Comparison of ENCODE assay signal across 1 cellular context in genomic region chr5:172564187-172564586, GRCh38.
TF ChIP-seq lines count a peak whose summit lies in the region.

No MANE protein-coding gene starts in this region.

TF ChIP-seq in HepG2, 621 proteins besides CTCF, POLR2A, EP300 and RAD21 (continued from another document and continues in another):
- no peak for TF ChIP-seq SYNCRIP (IDR thresholded peaks at IDR 0.05; ENCODE audit: insufficient read depth, low read depth, low read length)
- 0 out of 2 replicates have a peak, but pooled peaks have one; percentile 25 for TF ChIP-seq TOPORS (CRISPR knock-in tag; IDR thresholded peaks at IDR 0.05)
- no peak for TF ChIP-seq NCOA5 (CRISPR knock-in tag; IDR thresholded peaks at IDR 0.05)
- TF ChIP-seq ZZZ3 (CRISPR knock-in tag; IDR thresholded peaks at IDR 0.05; ENCODE audit: borderline replicate concordance), result no peak
- TF ChIP-seq, protein P1, sequence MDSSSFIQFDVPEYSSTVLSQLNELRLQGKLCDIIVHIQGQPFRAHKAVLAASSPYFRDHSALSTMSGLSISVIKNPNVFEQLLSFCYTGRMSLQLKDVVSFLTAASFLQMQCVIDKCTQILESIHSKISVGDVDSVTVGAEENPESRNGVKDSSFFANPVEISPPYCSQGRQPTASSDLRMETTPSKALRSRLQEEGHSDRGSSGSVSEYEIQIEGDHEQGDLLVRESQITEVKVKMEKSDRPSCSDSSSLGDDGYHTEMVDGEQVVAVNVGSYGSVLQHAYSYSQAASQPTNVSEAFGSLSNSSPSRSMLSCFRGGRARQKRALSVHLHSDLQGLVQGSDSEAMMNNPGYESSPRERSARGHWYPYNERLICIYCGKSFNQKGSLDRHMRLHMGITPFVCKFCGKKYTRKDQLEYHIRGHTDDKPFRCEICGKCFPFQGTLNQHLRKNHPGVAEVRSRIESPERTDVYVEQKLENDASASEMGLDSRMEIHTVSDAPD (CRISPR knock-in tag; IDR thresholded peaks at IDR 0.05), result peak; percentile 97
- TF ChIP-seq, protein P2, sequence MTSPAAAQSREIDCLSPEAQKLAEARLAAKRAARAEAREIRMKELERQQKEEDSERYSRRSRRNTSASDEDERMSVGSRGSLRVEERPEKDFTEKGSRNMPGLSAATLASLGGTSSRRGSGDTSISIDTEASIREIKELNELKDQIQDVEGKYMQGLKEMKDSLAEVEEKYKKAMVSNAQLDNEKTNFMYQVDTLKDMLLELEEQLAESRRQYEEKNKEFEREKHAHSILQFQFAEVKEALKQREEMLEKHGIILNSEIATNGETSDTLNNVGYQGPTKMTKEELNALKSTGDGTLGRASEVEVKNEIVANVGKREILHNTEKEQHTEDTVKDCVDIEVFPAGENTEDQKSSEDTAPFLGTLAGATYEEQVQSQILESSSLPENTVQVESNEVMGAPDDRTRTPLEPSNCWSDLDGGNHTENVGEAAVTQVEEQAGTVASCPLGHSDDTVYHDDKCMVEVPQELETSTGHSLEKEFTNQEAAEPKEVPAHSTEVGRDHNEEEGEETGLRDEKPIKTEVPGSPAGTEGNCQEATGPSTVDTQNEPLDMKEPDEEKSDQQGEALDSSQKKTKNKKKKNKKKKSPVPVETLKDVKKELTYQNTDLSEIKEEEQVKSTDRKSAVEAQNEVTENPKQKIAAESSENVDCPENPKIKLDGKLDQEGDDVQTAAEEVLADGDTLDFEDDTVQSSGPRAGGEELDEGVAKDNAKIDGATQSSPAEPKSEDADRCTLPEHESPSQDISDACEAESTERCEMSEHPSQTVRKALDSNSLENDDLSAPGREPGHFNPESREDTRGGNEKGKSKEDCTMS (CRISPR knock-in tag; conservative IDR thresholded peaks at IDR 0.05), result no peak
- TF ChIP-seq GTF3A (CRISPR knock-in tag; conservative IDR thresholded peaks at IDR 0.05), result no peak
- no peak for TF ChIP-seq TAF15 (IDR thresholded peaks at IDR 0.05; ENCODE audit: low read depth, low read length, poor library complexity, severe bottlenecking)
- TF ChIP-seq SNAPC5 (CRISPR knock-in tag; IDR thresholded peaks at IDR 0.05; ENCODE audit: borderline replicate concordance), result no peak
- TF ChIP-seq TAF1 (CRISPR knock-in tag; IDR thresholded peaks at IDR 0.05), result no peak
- TF ChIP-seq, protein P3, sequence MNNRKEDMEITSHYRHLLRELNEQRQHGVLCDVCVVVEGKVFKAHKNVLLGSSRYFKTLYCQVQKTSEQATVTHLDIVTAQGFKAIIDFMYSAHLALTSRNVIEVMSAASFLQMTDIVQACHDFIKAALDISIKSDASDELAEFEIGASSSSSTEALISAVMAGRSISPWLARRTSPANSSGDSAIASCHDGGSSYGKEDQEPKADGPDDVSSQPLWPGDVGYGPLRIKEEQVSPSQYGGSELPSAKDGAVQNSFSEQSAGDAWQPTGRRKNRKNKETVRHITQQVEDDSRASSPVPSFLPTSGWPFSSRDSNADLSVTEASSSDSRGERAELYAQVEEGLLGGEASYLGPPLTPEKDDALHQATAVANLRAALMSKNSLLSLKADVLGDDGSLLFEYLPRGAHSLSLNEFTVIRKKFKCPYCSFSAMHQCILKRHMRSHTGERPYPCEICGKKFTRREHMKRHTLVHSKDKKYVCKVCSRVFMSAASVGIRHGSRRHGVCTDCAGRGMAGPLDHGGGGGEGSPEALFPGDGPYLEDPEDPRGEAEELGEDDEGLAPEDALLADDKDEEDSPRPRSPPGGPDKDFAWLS (CRISPR knock-in tag; IDR thresholded peaks at IDR 0.05; ENCODE audit: borderline replicate concordance), result no peak
- TF ChIP-seq AKAP8 (CRISPR knock-in tag; IDR thresholded peaks at IDR 0.05), result no peak
- TF ChIP-seq MLXIP (CRISPR knock-in tag; IDR thresholded peaks at IDR 0.05; ENCODE audit: borderline replicate concordance), result no peak
- TF ChIP-seq ZBTB10 (CRISPR knock-in tag; IDR thresholded peaks at IDR 0.05; ENCODE audit: borderline replicate concordance), result no peak
- no peak for TF ChIP-seq ZNF841 (CRISPR knock-in tag; IDR thresholded peaks at IDR 0.05; ENCODE audit: borderline replicate concordance)
- TF ChIP-seq FOXK1 (CRISPR knock-in tag; IDR thresholded peaks at IDR 0.05; ENCODE audit: borderline replicate concordance, low read depth), result peak; percentile 50; the same call in 1 of the 2 replicates
- TF ChIP-seq ZSCAN25 (CRISPR knock-in tag; IDR thresholded peaks at IDR 0.05), result 0 out of 2 replicates have a peak, but pooled peaks have one; percentile 52
- no peak for TF ChIP-seq DNMT3B (CRISPR knock-in tag; conservative IDR thresholded peaks at IDR 0.05)
- no peak for TF ChIP-seq CHD2 (IDR thresholded peaks at IDR 0.05; ENCODE audit: low read depth, low read length)
- TF ChIP-seq THAP11 (CRISPR knock-in tag; IDR thresholded peaks at IDR 0.05), result peak; percentile 62; the same call in 1 of the 2 replicates
- peak; percentile 20; the same call in 1 of the 2 replicates for TF ChIP-seq NFKB2 (CRISPR knock-in tag; IDR thresholded peaks at IDR 0.05; ENCODE audit: borderline replicate concordance)
- TF ChIP-seq ZSCAN30 (CRISPR knock-in tag; IDR thresholded peaks at IDR 0.05), result no peak
- TF ChIP-seq ZFYVE20 (CRISPR knock-in tag; IDR thresholded peaks at IDR 0.05; ENCODE audit: borderline replicate concordance, low read depth), result no peak
- TF ChIP-seq TMF1 (CRISPR knock-in tag; IDR thresholded peaks at IDR 0.05; ENCODE audit: low read depth), result no peak
- no peak for TF ChIP-seq CHD4 (IDR thresholded peaks at IDR 0.05; ENCODE audit: borderline replicate concordance, low read length)
- no peak for TF ChIP-seq ETV6 (CRISPR knock-in tag; conservative IDR thresholded peaks at IDR 0.05)
- no peak for TF ChIP-seq ZSCAN5A (CRISPR knock-in tag; IDR thresholded peaks at IDR 0.05; ENCODE audit: borderline replicate concordance)
- TF ChIP-seq MBNL3 (CRISPR knock-in tag; conservative IDR thresholded peaks at IDR 0.05), result no peak
- TF ChIP-seq, protein P4, sequence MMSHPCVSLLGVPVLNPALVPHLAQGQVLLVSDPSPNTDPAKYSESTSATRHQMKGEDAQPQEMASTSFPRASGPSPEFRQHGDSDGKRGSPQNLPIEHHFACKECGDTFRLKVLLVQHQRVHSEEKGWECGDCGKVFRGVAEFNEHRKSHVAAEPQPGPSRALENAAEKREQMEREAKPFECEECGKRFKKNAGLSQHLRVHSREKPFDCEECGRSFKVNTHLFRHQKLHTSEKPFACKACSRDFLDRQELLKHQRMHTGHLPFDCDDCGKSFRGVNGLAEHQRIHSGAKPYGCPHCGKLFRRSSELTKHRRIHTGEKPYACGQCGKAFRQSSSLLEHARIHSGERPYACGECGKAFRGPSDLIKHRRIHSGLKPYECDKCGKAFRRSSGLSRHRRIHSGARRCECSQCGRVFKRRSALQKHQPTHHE (CRISPR knock-in tag; IDR thresholded peaks at IDR 0.05; ENCODE audit: borderline replicate concordance), result no peak
- peak; percentile 89 for TF ChIP-seq ZNF205 (CRISPR knock-in tag; IDR thresholded peaks at IDR 0.05)
- no peak for TF ChIP-seq NONO (IDR thresholded peaks at IDR 0.05)
- peak; percentile 71; the same call in 1 of the 2 replicates for TF ChIP-seq NONO (CRISPR knock-in tag; conservative IDR thresholded peaks at IDR 0.05)
- no peak for TF ChIP-seq ZNF496 (CRISPR knock-in tag; IDR thresholded peaks at IDR 0.05; ENCODE audit: insufficient replicate concordance)
- TF ChIP-seq SNAI1 (CRISPR knock-in tag; IDR thresholded peaks at IDR 0.05; ENCODE audit: borderline replicate concordance), result no peak
- TF ChIP-seq ARID2 (CRISPR knock-in tag; IDR thresholded peaks at IDR 0.05; ENCODE audit: borderline replicate concordance), result no peak
- no peak for TF ChIP-seq ZNF878 (CRISPR knock-in tag; IDR thresholded peaks at IDR 0.05)
- peak; percentile 74 for TF ChIP-seq ZNF143 (CRISPR knock-in tag; IDR thresholded peaks at IDR 0.05)
- TF ChIP-seq, protein P5, sequence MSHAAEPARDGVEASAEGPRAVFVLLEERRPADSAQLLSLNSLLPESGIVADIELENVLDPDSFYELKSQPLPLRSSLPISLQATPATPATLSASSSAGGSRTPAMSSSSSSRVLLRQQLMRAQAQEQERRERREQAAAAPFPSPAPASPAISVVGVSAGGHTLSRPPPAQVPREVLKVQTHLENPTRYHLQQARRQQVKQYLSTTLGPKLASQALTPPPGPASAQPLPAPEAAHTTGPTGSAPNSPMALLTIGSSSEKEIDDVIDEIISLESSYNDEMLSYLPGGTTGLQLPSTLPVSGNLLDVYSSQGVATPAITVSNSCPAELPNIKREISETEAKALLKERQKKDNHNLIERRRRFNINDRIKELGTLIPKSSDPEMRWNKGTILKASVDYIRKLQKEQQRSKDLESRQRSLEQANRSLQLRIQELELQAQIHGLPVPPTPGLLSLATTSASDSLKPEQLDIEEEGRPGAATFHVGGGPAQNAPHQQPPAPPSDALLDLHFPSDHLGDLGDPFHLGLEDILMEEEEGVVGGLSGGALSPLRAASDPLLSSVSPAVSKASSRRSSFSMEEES (CRISPR knock-in tag; IDR thresholded peaks at IDR 0.05), result no peak
- no peak for TF ChIP-seq SOX6 (IDR thresholded peaks at IDR 0.05)
- peak; percentile 94 for TF ChIP-seq SOX6 (CRISPR knock-in tag; IDR thresholded peaks at IDR 0.05)
- TF ChIP-seq RFX5 (IDR thresholded peaks at IDR 0.05; ENCODE audit: low read depth, low read length), result no peak
- TF ChIP-seq ZFP90 (CRISPR knock-in tag; IDR thresholded peaks at IDR 0.05; ENCODE audit: borderline replicate concordance), result no peak
- TF ChIP-seq GPN1 (CRISPR knock-in tag; IDR thresholded peaks at IDR 0.05; ENCODE audit: borderline replicate concordance), result no peak
- no peak for TF ChIP-seq CREB1 (IDR thresholded peaks at IDR 0.05)
- peak; percentile 22; the same call in 1 of the 2 replicates for TF ChIP-seq CREB1 (CRISPR knock-in tag; IDR thresholded peaks at IDR 0.05)
- TF ChIP-seq NFE2 (CRISPR knock-in tag; IDR thresholded peaks at IDR 0.05), result no peak
- TF ChIP-seq POGZ (CRISPR knock-in tag; IDR thresholded peaks at IDR 0.05), result peak; percentile 37; the same call in 1 of the 2 replicates
- 0 out of 2 replicates have a peak, but pooled peaks have one; percentile 20 for TF ChIP-seq ZNF451 (CRISPR knock-in tag; IDR thresholded peaks at IDR 0.05)
- TF ChIP-seq ZMYM2 (CRISPR knock-in tag; IDR thresholded peaks at IDR 0.05), result no peak
